In the genomic region with DNA sequence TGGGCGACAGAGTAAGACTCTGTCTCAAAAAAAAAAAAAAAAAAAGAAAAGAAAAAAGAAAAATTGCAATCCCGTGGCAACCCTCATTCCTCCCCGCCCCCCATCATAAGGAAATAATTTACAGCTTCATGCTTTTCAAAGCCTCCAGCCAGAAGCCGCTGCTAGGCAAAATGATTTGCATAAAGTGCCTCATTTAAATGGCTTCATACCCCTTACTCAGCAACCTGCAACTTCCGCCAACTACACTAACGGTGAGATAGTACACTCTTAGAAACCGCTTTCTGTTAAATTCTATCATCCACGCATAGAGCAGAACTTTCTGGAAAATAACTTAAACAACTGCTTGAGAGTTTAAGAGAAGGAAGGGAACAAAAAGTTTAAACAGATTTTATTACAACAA, we compare ENCODE assay signal across 14 cellular contexts. TPM values are rescaled to one million over a fixed set of nuclear protein-coding genes. Genes with fewer than 3 reads are reported as not detected.
DNase-seq lines count a peak whose midpoint lies in the region; ATAC-seq and TF ChIP-seq lines count a peak whose summit lies in the region.
"Had no signal": no experiment of that assay in that cellular context is flagged by ENCODE, and none has a peak within 500 bp of the region (broad histone marks: within the 10 kb centered on the region; RNA-seq: fewer than 3 reads in every experiment).

No MANE protein-coding gene starts in this region.

- no peak overlapping the region for H3K4me3 Mint-ChIP-seq in activated T-helper 1 cell treated with anti-CD3 and anti-CD28 coated beads, Interleukin-12 subunit alpha, Interleukin-12 subunit beta, Interleukin-2, Interleukin-4 antibody, amounts not matched to agents 30 ng/mL and 10 ng/mL and 1 ng/mL, durations not matched to agents 14 hours and 24 hours and 36 hours
- H3K4me3 Mint-ChIP-seq in type B pancreatic cell = no peak overlapping the region

- no peaks in the 10 kb centered on the region for H3K27me3 Mint-ChIP-seq in activated T-helper 1 cell treated with anti-CD3 and anti-CD28 coated beads, Interleukin-12 subunit alpha, Interleukin-12 subunit beta, Interleukin-2, Interleukin-4 antibody, amounts not matched to agents 30 ng/mL and 10 ng/mL and 1 ng/mL, durations not matched to agents 14 hours and 24 hours and 36 hours (ENCODE audit: insufficient read depth)
- H3K27me3 Mint-ChIP-seq in type B pancreatic cell = no peaks in the 10 kb centered on the region
- H3K27me3 Mint-ChIP-seq: IgD-negative memory B cell had no signal

- peaks cover 15% of the 10 kb centered on the region for H3K9me3 Mint-ChIP-seq in activated T-helper 1 cell treated with anti-CD3 and anti-CD28 coated beads, Interleukin-12 subunit alpha, Interleukin-12 subunit beta, Interleukin-2, Interleukin-4 antibody, amounts not matched to agents 30 ng/mL and 10 ng/mL and 1 ng/mL, durations not matched to agents 14 hours and 24 hours and 36 hours
- H3K9me3 Mint-ChIP-seq in type B pancreatic cell = peaks cover 4% of the 10 kb centered on the region

- TF ChIP-seq CTCF in type B pancreatic cell (conservative IDR thresholded peaks at IDR 0.05) = no peak

- ATAC-seq in right cardiac atrium = no peak

- H3K27ac Mint-ChIP-seq in activated T-helper 1 cell treated with anti-CD3 and anti-CD28 coated beads, Interleukin-12 subunit alpha, Interleukin-12 subunit beta, Interleukin-2, Interleukin-4 antibody, amounts not matched to agents 30 ng/mL and 10 ng/mL and 1 ng/mL, durations not matched to agents 14 hours and 24 hours and 36 hours = peak overlapping the region; percentile 18
- peak overlapping the region; percentile 35 for H3K27ac Mint-ChIP-seq in type B pancreatic cell

- H3K36me3 Mint-ChIP-seq in activated T-helper 1 cell treated with anti-CD3 and anti-CD28 coated beads, Interleukin-12 subunit alpha, Interleukin-12 subunit beta, Interleukin-2, Interleukin-4 antibody, amounts not matched to agents 30 ng/mL and 10 ng/mL and 1 ng/mL, durations not matched to agents 14 hours and 24 hours and 36 hours (ENCODE audit: low read depth) = peaks cover 34% of the 10 kb centered on the region
- peaks cover 13% of the 10 kb centered on the region for H3K36me3 Mint-ChIP-seq in type B pancreatic cell

- in situ Hi-C loops in G401 (cut with HindIII; ENCODE audit: low sequenced_read_pairs) = no loop called here

- WGBS in right cardiac atrium = 82% methylated on average over 8 of the region's 8 CpGs

- intact Hi-C loops in activated T-helper 1 cell treated with anti-CD3 and anti-CD28 coated beads, Interleukin-12 subunit alpha, Interleukin-12 subunit beta, Interleukin-2, Interleukin-4 antibody, amounts not matched to agents 30 ng/mL and 10 ng/mL and 1 ng/mL, durations not matched to agents 14 hours and 24 hours and 36 hours (cut with micrococcal nuclease) = no loop called here
- intact Hi-C loops in right cardiac atrium (cut with DNase I) = no loop called here

- no peaks in the 10 kb centered on the region for H3K27me3 ChIP-seq in right cardiac atrium (ENCODE audit: control insufficient read depth, insufficient read depth)
- H3K27me3 ChIP-seq: gastrocnemius medialis had no signal

- no peak overlapping the region for H3K27ac ChIP-seq in right cardiac atrium (ENCODE audit: low read length)

- H3K4me1 Mint-ChIP-seq in activated T-helper 1 cell treated with anti-CD3 and anti-CD28 coated beads, Interleukin-12 subunit alpha, Interleukin-12 subunit beta, Interleukin-2, Interleukin-4 antibody, amounts not matched to agents 30 ng/mL and 10 ng/mL and 1 ng/mL, durations not matched to agents 14 hours and 24 hours and 36 hours (ENCODE audit: low read depth) = peaks cover 40% of the 10 kb centered on the region
- peaks cover 14% of the 10 kb centered on the region for H3K4me1 Mint-ChIP-seq in type B pancreatic cell (ENCODE audit: unreplicated experiment)

- no peak overlapping the region for H3K4me3 ChIP-seq in right cardiac atrium (ENCODE audit: low read length)
- H3K4me3 ChIP-seq: gastrocnemius medialis had no signal

- DNase-seq in stimulated activated CD4-positive, alpha-beta T cell treated with anti-CD3 and anti-CD28 coated beads, Interleukin-4, amount 100 ng/mL, for 24 hours = peak; percentile 44
- no peak for DNase-seq in stimulated activated CD4-positive, alpha-beta T cell treated with anti-CD3 and anti-CD28 coated beads, Interleukin-2, amount 100 ng/mL, for 24 hours
- no peak for DNase-seq in activated T-helper 1 cell treated with anti-CD3 and anti-CD28 coated beads, Interleukin-12 subunit alpha, Interleukin-12 subunit beta, Interleukin-2, Interleukin-4 antibody, amounts not matched to agents 30 ng/mL and 10 ng/mL and 1 ng/mL, durations not matched to agents 14 hours and 24 hours and 36 hours (ENCODE audit: low spot score)
- DNase-seq in fibroblast of gingiva (ENCODE audit: low read depth) (peak; percentile 11), type B pancreatic cell (ENCODE audit: extremely low spot score, unreplicated experiment) (no peak), G401 (ENCODE audit: low spot score) (no peak), right cardiac atrium (no peak), NCI-H1436 treated with DMSO at 0.1 percent for 48 hours (lab: John Stamatoyannopoulos, UW) (no peak)
- DNase-seq: gastrocnemius medialis, NCI-H1105 treated with DMSO at 0.1 percent for 48 hours, NCI-H226, OCI-M1, SK-N-SH had no signal

- peaks cover 10% of the 10 kb centered on the region for H3K4me1 ChIP-seq in right cardiac atrium (ENCODE audit: control insufficient read depth, insufficient read depth, low read length)

- no peaks in the 10 kb centered on the region for H3K9me3 ChIP-seq in right cardiac atrium (ENCODE audit: control insufficient read depth, low read length)
- H3K9me3 ChIP-seq: gastrocnemius medialis had no signal

RNA-seq across cellular contexts. Expression of gene SERINC5, which starts 17.8 kb away (rescaled TPM):
- 21.2 and 22.8 TPM in 2 replicates for total RNA-seq in activated T-helper 1 cell treated with anti-CD3 and anti-CD28 coated beads, Interleukin-12 subunit alpha, Interleukin-12 subunit beta, Interleukin-2, Interleukin-4 antibody, amounts not matched to agents 30 ng/mL and 10 ng/mL and 1 ng/mL, durations not matched to agents 14 hours and 24 hours and 36 hours
- 59.0 and 161 TPM in 2 replicates for total RNA-seq in type B pancreatic cell (ENCODE audit: low replicate concordance)
- 3.1 and 6.0 TPM in 2 replicates for total RNA-seq in G401 (2014; rRNA removed; shearing (Covaris generic))
- total RNA-seq in right cardiac atrium = 10 to 100 TPM; 11.1 to 13.4 (median 12.4) TPM
- 3.5 TPM for polyA plus RNA-seq in right cardiac atrium

Comparison
In these comparisons a context has a peak if more than half of its experiments do, and no peak if none do; other contexts are left out.
1. DNase-seq: peak in stimulated activated CD4-positive, alpha-beta T cell treated with anti-CD3 and anti-CD28 coated beads, Interleukin-4, amount 100 ng/mL, for 24 hours (single experiment) and fibroblast of gingiva (single experiment); none in stimulated activated CD4-positive, alpha-beta T cell treated with anti-CD3 and anti-CD28 coated beads, Interleukin-2, amount 100 ng/mL, for 24 hours (0 of 2), activated T-helper 1 cell treated with anti-CD3 and anti-CD28 coated beads, Interleukin-12 subunit alpha, Interleukin-12 subunit beta, Interleukin-2, Interleukin-4 antibody, amounts not matched to agents 30 ng/mL and 10 ng/mL and 1 ng/mL, durations not matched to agents 14 hours and 24 hours and 36 hours (single experiment), type B pancreatic cell (single experiment), G401 (single experiment), right cardiac atrium (0 of 3) and NCI-H1436 treated with DMSO at 0.1 percent for 48 hours (single experiment).